In genomic region chr1:14623090-14623489, GRCh38 we compare ENCODE assay signal across 38 cellular contexts.
"Had no signal": no experiment of that assay in that cellular context is flagged by ENCODE, and none has a peak within 500 bp of the region (broad histone marks: within the 10 kb centered on the region; RNA-seq: fewer than 3 reads in every experiment).

No MANE protein-coding gene starts in this region.

- H3K4me1 Mint-ChIP-seq: activated naive CD4-positive, alpha-beta T cell treated with anti-CD3 and anti-CD28 coated beads, Interleukin-2, amount 10 ng/mL, durations not matched to agents 7 days and 5 days; activated naive CD4-positive, alpha-beta T cell treated with anti-CD3 and anti-CD28 coated beads, Interleukin-2, amount 50 U/mL, for 24 hours; activated naive CD8-positive, alpha-beta T cell treated with anti-CD3 and anti-CD28 coated beads for 36 hours; activated naive CD8-positive, alpha-beta T cell treated with anti-CD3 and anti-CD28 coated beads, Interleukin-2, amount 10 ng/mL, durations not matched to agents 7 days and 5 days; activated naive CD8-positive, alpha-beta T cell treated with anti-CD3 and anti-CD28 coated beads, Interleukin-2, amount 50 U/mL, for 24 hours; activated T-helper 17 cell treated with anti-CD3 and anti-CD28 coated beads, Interleukin-2, amount 50 U/mL, for 72 hours; central memory CD8-positive, alpha-beta T cell had no signal

- H3K27ac ChIP-seq: adrenal gland, ascending aorta, body of pancreas, brain microvascular endothelial cell, breast epithelium, cardiac muscle cell had no signal

- H3K9me3 Mint-ChIP-seq: activated T-helper 1 cell treated with anti-CD3 and anti-CD28 coated beads, Interleukin-12 subunit alpha, Interleukin-12 subunit beta, Interleukin-2, Interleukin-4 antibody, amounts not matched to agents 30 ng/mL and 10 ng/mL and 1 ng/mL, durations not matched to agents 14 hours and 24 hours and 36 hours had no signal

- H3K27ac Mint-ChIP-seq: activated naive CD4-positive, alpha-beta T cell treated with anti-CD3 and anti-CD28 coated beads for 36 hours; activated naive CD4-positive, alpha-beta T cell treated with anti-CD3 and anti-CD28 coated beads, Interleukin-2, amount 10 ng/mL, durations not matched to agents 7 days and 5 days; activated naive CD4-positive, alpha-beta T cell treated with anti-CD3 and anti-CD28 coated beads, Interleukin-2, amount 50 U/mL, for 24 hours; activated naive CD4-positive, alpha-beta T cell treated with anti-CD3 and anti-CD28 coated beads, Interleukin-2, amount 50 U/mL, for 72 hours; activated naive CD8-positive, alpha-beta T cell; activated naive CD8-positive, alpha-beta T cell treated with anti-CD3 and anti-CD28 coated beads for 36 hours; activated naive CD8-positive, alpha-beta T cell treated with anti-CD3 and anti-CD28 coated beads, Interleukin-2, amount 10 ng/mL, durations not matched to agents 7 days and 5 days; activated naive CD8-positive, alpha-beta T cell treated with anti-CD3 and anti-CD28 coated beads, Interleukin-2, amount 50 U/mL, for 24 hours; activated T-cell treated with anti-CD3 and anti-CD28 coated beads, Interleukin-2, amount 50 U/mL, for 72 hours; activated T-helper 1 cell treated with anti-CD3 and anti-CD28 coated beads, Interleukin-12 subunit alpha, Interleukin-12 subunit beta, Interleukin-2, Interleukin-4 antibody, amounts not matched to agents 30 ng/mL and 10 ng/mL and 1 ng/mL, durations not matched to agents 14 hours and 24 hours and 36 hours; activated T-helper 17 cell treated with anti-CD3 and anti-CD28 coated beads, Interleukin-2, amount 50 U/mL, for 72 hours; activated T-helper 2 cell treated with anti-CD3 and anti-CD28 coated beads, Interferon-gamma antibody, Interleukin-2, Interleukin-4, amounts not matched to agents 10 μg/mL and 5 μg/mL and 100 μg/mL, durations not matched to agents 14 hours and 24 hours and 36 hours had no signal

- H3K36me3 Mint-ChIP-seq: activated naive CD4-positive, alpha-beta T cell treated with anti-CD3 and anti-CD28 coated beads, Interleukin-2, amount 10 ng/mL, durations not matched to agents 7 days and 5 days; activated naive CD4-positive, alpha-beta T cell treated with anti-CD3 and anti-CD28 coated beads, Interleukin-2, amount 50 U/mL, for 24 hours; activated naive CD8-positive, alpha-beta T cell treated with anti-CD3 and anti-CD28 coated beads for 36 hours; activated naive CD8-positive, alpha-beta T cell treated with anti-CD3 and anti-CD28 coated beads, Interleukin-2, amount 10 ng/mL, durations not matched to agents 7 days and 5 days had no signal

- H3K9me3 ChIP-seq: adrenal gland, ascending aorta, body of pancreas, breast epithelium had no signal

- H3K27me3 ChIP-seq: adrenal gland, ascending aorta, body of pancreas, brain microvascular endothelial cell, breast epithelium, cardiac muscle cell had no signal

- H3K27me3 Mint-ChIP-seq: activated naive CD8-positive, alpha-beta T cell; activated naive CD8-positive, alpha-beta T cell treated with anti-CD3 and anti-CD28 coated beads for 36 hours; activated naive CD8-positive, alpha-beta T cell treated with anti-CD3 and anti-CD28 coated beads, Interleukin-2, amount 50 U/mL, for 24 hours had no signal

- H3K4me3 ChIP-seq: adrenal gland, ascending aorta, body of pancreas, breast epithelium, cardiac muscle cell had no signal

- H3K4me3 Mint-ChIP-seq: activated naive CD4-positive, alpha-beta T cell treated with anti-CD3 and anti-CD28 coated beads for 36 hours; activated naive CD4-positive, alpha-beta T cell treated with anti-CD3 and anti-CD28 coated beads, Interleukin-2, amount 10 ng/mL, durations not matched to agents 7 days and 5 days; activated naive CD4-positive, alpha-beta T cell treated with anti-CD3 and anti-CD28 coated beads, Interleukin-2, amount 50 U/mL, for 24 hours; activated naive CD8-positive, alpha-beta T cell; activated naive CD8-positive, alpha-beta T cell treated with anti-CD3 and anti-CD28 coated beads for 36 hours; activated naive CD8-positive, alpha-beta T cell treated with anti-CD3 and anti-CD28 coated beads, Interleukin-2, amount 10 ng/mL, durations not matched to agents 7 days and 5 days; activated naive CD8-positive, alpha-beta T cell treated with anti-CD3 and anti-CD28 coated beads, Interleukin-2, amount 50 U/mL, for 24 hours; activated T-cell treated with anti-CD3 and anti-CD28 coated beads, Interleukin-2, amount 50 U/mL, for 4 hours; activated T-cell treated with anti-CD3 and anti-CD28 coated beads, Interleukin-2, amount 50 U/mL, for 72 hours; activated T-helper 1 cell treated with anti-CD3 and anti-CD28 coated beads, Interleukin-12 subunit alpha, Interleukin-12 subunit beta, Interleukin-2, Interleukin-4 antibody, amounts not matched to agents 30 ng/mL and 10 ng/mL and 1 ng/mL, durations not matched to agents 14 hours and 24 hours and 36 hours; activated T-helper 17 cell treated with anti-CD3 and anti-CD28 coated beads, Interleukin-2, amount 50 U/mL, for 72 hours; brain; central memory CD8-positive, alpha-beta T cell had no signal

- ATAC-seq: activated naive CD4-positive, alpha-beta T cell treated with anti-CD3 and anti-CD28 coated beads, Interleukin-2, amount 50 U/mL, for 72 hours; activated naive CD8-positive, alpha-beta T cell treated with anti-CD3 and anti-CD28 coated beads, Interleukin-2, amount 50 U/mL, for 24 hours; activated T-cell treated with anti-CD3 and anti-CD28 coated beads, Interleukin-2, amount 50 U/mL, for 4 hours; activated T-cell treated with anti-CD3 and anti-CD28 coated beads, Interleukin-2, amount 50 U/mL, for 72 hours; activated T-helper 17 cell treated with anti-CD3 and anti-CD28 coated beads, Interleukin-2, amount 50 U/mL, for 72 hours; body of pancreas had no signal

- FAIRE-seq: astrocyte, bronchial epithelial cell had no signal

- DNase-seq: activated effector memory CD4-positive, alpha-beta T cell treated with anti-CD3 and anti-CD28 coated beads, Interleukin-2, amount 50 U/mL, for 16 hours; activated effector memory CD4-positive, alpha-beta T cell treated with Interleukin-2 at 50 U/mL for 16 hours; activated gamma-delta T cell; activated gamma-delta T cell treated with Interleukin-2 at 50 U/mL for 16 hours; activated naive CD4-positive, alpha-beta T cell; activated naive CD4-positive, alpha-beta T cell treated with anti-CD3 and anti-CD28 coated beads for 36 hours; activated naive CD4-positive, alpha-beta T cell treated with anti-CD3 and anti-CD28 coated beads, Interleukin-2, amount 10 ng/mL, durations not matched to agents 7 days and 5 days; activated naive CD4-positive, alpha-beta T cell treated with anti-CD3 and anti-CD28 coated beads, Interleukin-2, amount 50 U/mL, for 16 hours; activated naive CD4-positive, alpha-beta T cell treated with Interleukin-2 at 50 U/mL for 16 hours; activated naive CD8-positive, alpha-beta T cell treated with anti-CD3 and anti-CD28 coated beads for 36 hours; activated naive CD8-positive, alpha-beta T cell treated with anti-CD3 and anti-CD28 coated beads, Interleukin-2, amount 10 ng/mL, durations not matched to agents 7 days and 5 days; activated naive CD8-positive, alpha-beta T cell treated with anti-CD3 and anti-CD28 coated beads, Interleukin-2, amount 50 U/mL, for 24 hours; activated T-cell treated with anti-CD3 and anti-CD28 coated beads, Interleukin-2, amount 50 U/mL, for 4 hours; activated T-cell treated with anti-CD3 and anti-CD28 coated beads, Interleukin-2, amount 50 U/mL, for 48 hours; activated T-cell treated with anti-CD3 and anti-CD28 coated beads, Interleukin-2, amount 50 U/mL, for 72 hours; adrenal gland; amniotic stem cell; amygdala; anterior cingulate cortex; aorta; body of pancreas; brain microvascular endothelial cell; caudate nucleus; central memory CD4-positive, alpha-beta T cell; cerebellar nuclear complex had no signal

- H3K36me3 ChIP-seq: adrenal gland, ascending aorta, brain microvascular endothelial cell, breast epithelium, cardiac muscle cell had no signal

- H3K4me1 ChIP-seq: adrenal gland, ascending aorta, body of pancreas, breast epithelium had no signal
